8 cellular contexts compared by ENCODE assay signal in the genomic region with DNA sequence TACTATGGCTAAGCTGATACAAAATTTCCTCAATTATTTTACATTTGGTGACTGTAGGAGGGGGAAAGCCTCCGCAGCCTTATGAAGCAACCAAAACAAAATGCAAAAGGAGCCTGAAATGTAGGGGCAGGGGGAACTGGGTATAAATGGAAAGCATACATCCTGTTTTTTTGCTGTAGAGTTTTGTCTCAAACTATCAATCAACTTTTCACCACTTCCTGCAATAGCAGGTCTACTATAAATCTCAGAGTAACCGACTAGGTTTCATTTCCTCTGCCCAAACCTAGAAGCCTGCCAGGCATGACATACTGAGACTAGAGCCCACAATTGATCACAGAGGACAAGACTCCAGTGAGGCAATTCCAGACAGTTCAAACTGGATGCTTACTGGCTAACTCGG.
A peak's percentile ranks its signal among the peaks of the same experiment; 100 is the strongest.
DNase-seq lines count a peak whose midpoint lies in the region; ATAC-seq lines count a peak whose summit lies in the region.

No MANE protein-coding gene starts in this region.

- ATAC-seq in GM19372 (IDR thresholded peaks at IDR 0.05; ENCODE audit: low read depth, unreplicated experiment) (peak; percentile 100), HG03342 (IDR thresholded peaks at IDR 0.05; ENCODE audit: unreplicated experiment) (peak; percentile 100), left lobe of liver (no peak), aorta (ENCODE audit: low FRiP score) (no peak)

- intact Hi-C loops in aorta (cut with DNase I) = no loop called here

- DNase-seq in Ammon's horn (ENCODE audit: low spot score) (peak; percentile 40), left lobe of liver (ENCODE audit: low spot score) (no peak), EL (no peak), aorta (no peak)
- DNase-seq in activated CD4-positive, alpha-beta T cell treated with anti-CD3 and anti-CD28 coated beads for 4 hours = peak; percentile 11 to 13
- DNase-seq in stimulated activated CD4-positive, alpha-beta T cell treated with anti-CD3 and anti-CD28 coated beads, Interleukin-1b, Interleukin-23, amount 100 ng/mL, for 48 hours = peak; percentile 35

- 79 to 83% methylated on average over 3 of the region's 3 CpGs for WGBS in aorta, 2 donors

- H3K4me1 ChIP-seq in aorta (ENCODE audit: control insufficient read depth in 1 of 2, insufficient read depth in 2 of 2, low read length in 2 of 2) = no peaks in the 10 kb centered on the region

- H3K27ac ChIP-seq in aorta (ENCODE audit: low read depth in 1 of 2, low read length in 2 of 2) = no peak overlapping the region

- no peak overlapping the region for H3K4me3 ChIP-seq in aorta (ENCODE audit: low read length in 2 of 2)

- H3K36me3 ChIP-seq in aorta (ENCODE audit: control insufficient read depth in 1 of 2, insufficient read depth in 2 of 2, low read length in 1 of 2) = no peaks in the 10 kb centered on the region

- H3K9me3 ChIP-seq in aorta (ENCODE audit: control insufficient read depth, low read length) = no peaks in the 10 kb centered on the region

- H3K27me3 ChIP-seq in aorta (ENCODE audit: control insufficient read depth in 1 of 2, insufficient read depth in 2 of 2, low read length in 1 of 2) = no peaks in the 10 kb centered on the region

Comparison
In these comparisons a context has a peak if more than half of its experiments do, and no peak if none do; other contexts are left out.
1. DNase-seq: peak in Ammon's horn (single experiment), activated CD4-positive, alpha-beta T cell treated with anti-CD3 and anti-CD28 coated beads for 4 hours (2 of 2) and stimulated activated CD4-positive, alpha-beta T cell treated with anti-CD3 and anti-CD28 coated beads, Interleukin-1b, Interleukin-23, amount 100 ng/mL, for 48 hours (single experiment); none in left lobe of liver (single experiment), EL (single experiment) and aorta (0 of 2).
2. ATAC-seq: peak in GM19372 (single experiment) and HG03342 (single experiment); none in left lobe of liver (single experiment) and aorta (single experiment).